Comparison of ENCODE assay signal across 10 cellular contexts in the genomic region with DNA sequence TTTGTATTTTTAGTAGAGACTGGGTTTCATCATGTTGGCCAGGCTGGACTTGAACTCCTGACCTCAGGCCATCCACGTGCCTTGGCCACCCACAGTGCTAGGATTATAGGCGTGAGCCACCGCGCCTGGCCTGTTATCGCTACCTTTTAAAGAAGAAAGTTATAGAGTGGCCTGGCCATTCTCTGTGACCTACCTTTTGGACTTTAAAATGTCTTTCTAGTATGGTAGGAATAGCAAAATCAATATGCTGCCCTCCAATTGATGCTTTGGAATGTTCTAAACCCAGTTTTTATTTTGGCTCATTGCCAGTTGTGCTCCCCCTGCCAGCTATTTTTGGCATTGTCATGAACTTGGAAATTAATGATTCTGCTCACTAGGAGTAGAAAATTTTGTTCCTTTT. TPM values are rescaled to one million over a fixed set of nuclear protein-coding genes. Genes with fewer than 3 reads are reported as not detected.
DNase-seq lines count a peak whose midpoint lies in the region; ATAC-seq and TF ChIP-seq lines count a peak whose summit lies in the region.
"Had no signal": no experiment of that assay in that cellular context is flagged by ENCODE, and none has a peak within 500 bp of the region (broad histone marks: within the 10 kb centered on the region; RNA-seq: fewer than 3 reads in every experiment).

No MANE protein-coding gene starts in this region.

- ATAC-seq in CD8-positive, alpha-beta T cell: no peak
- ATAC-seq in HG03432 (IDR thresholded peaks at IDR 0.05; ENCODE audit: unreplicated experiment): no peak
- ATAC-seq: GM12878 had no signal

- no peaks in the 10 kb centered on the region for H3K9me3 ChIP-seq in CD8-positive, alpha-beta T cell (ENCODE audit: low read length)
- H3K9me3 ChIP-seq in neutrophil: no peaks in the 10 kb centered on the region

- intact Hi-C loops in CD8-positive, alpha-beta T cell (cut with DNase I, micrococcal nuclease): no loop called here

- peaks cover 82% of the 10 kb centered on the region for H3K4me1 Mint-ChIP-seq in CD8-positive, alpha-beta T cell (ENCODE audit: low read depth)

- H3K4me1 ChIP-seq in CD8-positive, alpha-beta T cell (ENCODE audit: insufficient read depth, low read length): peaks cover 81% of the 10 kb centered on the region
- peaks cover 37 to 49% of the 10 kb centered on the region in 2 experiments for H3K4me1 ChIP-seq in neutrophil (ENCODE audit: control insufficient read depth in 1 of 2, insufficient read depth in 1 of 2, low read depth in 1 of 2, low read length in 1 of 2)

- no peaks in the 10 kb centered on the region for H3K27me3 ChIP-seq in CD8-positive, alpha-beta T cell (ENCODE audit: insufficient read depth, low read length)
- no peaks in the 10 kb centered on the region for H3K27me3 ChIP-seq in neutrophil

- POLR2A ChIA-PET in CD8-positive, alpha-beta T cell (lab: Charles Lee): interaction anchor here (0.7 to 2.7 kb wide), 2 partner anchors 19 to 157 kb away, joined by 3 to 19 read pairs; a partner anchor contains a TSS

- no peaks in the 10 kb centered on the region for H3K9me3 Mint-ChIP-seq in CD8-positive, alpha-beta T cell

- no peak overlapping the region for H3K4me3 ChIP-seq in CD8-positive, alpha-beta T cell (ENCODE audit: low read depth, low read length)
- H3K4me3 ChIP-seq in neutrophil (ENCODE audit: low read depth in 1 of 2, low read length in 1 of 2): no peak overlapping the region
- H3K4me3 ChIP-seq: coronary artery, GM12878 had no signal

- peak overlapping the region; percentile 31 for H3K27ac ChIP-seq in CD8-positive, alpha-beta T cell (ENCODE audit: low read depth, low read length)
- peak overlapping the region; percentile 81 for H3K27ac ChIP-seq in neutrophil

- TF ChIP-seq CTCF in CD8-positive, alpha-beta T cell (IDR thresholded peaks at IDR 0.05): peak; percentile 68
- no peak for TF ChIP-seq CTCF in neutrophil (IDR thresholded peaks at IDR 0.05)

- peak overlapping the region; percentile 93 for H3K27ac Mint-ChIP-seq in CD8-positive, alpha-beta T cell

- peak overlapping the region; percentile 6 for H3K4me3 Mint-ChIP-seq in CD8-positive, alpha-beta T cell

- peaks cover 35% of the 10 kb centered on the region for H3K36me3 Mint-ChIP-seq in CD8-positive, alpha-beta T cell

- CTCF ChIA-PET in CD8-positive, alpha-beta T cell (lab: Charles Lee): interaction anchor here (1.0 to 6.6 kb wide), 7 partner anchors 8 to 79 kb away, joined by 3 to 53 read pairs (median 5); a partner anchor contains a TSS

- H3K36me3 ChIP-seq in CD8-positive, alpha-beta T cell (ENCODE audit: insufficient read depth, low read length): no peaks in the 10 kb centered on the region
- H3K36me3 ChIP-seq in neutrophil: peaks cover 1% of the 10 kb centered on the region

- no peak for DNase-seq in CD8-positive, alpha-beta T cell
- DNase-seq in NAMALWA (ENCODE audit: low spot score) (peak; percentile 13), dermis blood vessel endothelial cell (peak; percentile 35), NCI-H2029 (lab: John Stamatoyannopoulos, UW) (no peak), mucosa of gallbladder (ENCODE audit: low spot score) (no peak)
- DNase-seq: NCI-H1930 had no signal

- no peaks in the 10 kb centered on the region for H3K27me3 Mint-ChIP-seq in CD8-positive, alpha-beta T cell (ENCODE audit: low read depth)

RNA-seq across cellular contexts. Expression of a gene that starts 19.9 kb away (rescaled TPM):
- total RNA-seq in CD8-positive, alpha-beta T cell: 100 to 1,000 TPM; 301 to 312 TPM
- total RNA-seq in dermis blood vessel endothelial cell (36.8 and 50.4 TPM in 2 replicates), mucosa of gallbladder (72.3 TPM)

RNA-seq across cellular contexts. Expression of a gene that starts 30.3 kb away (rescaled TPM):
- total RNA-seq in CD8-positive, alpha-beta T cell: under 1 TPM; 0.49 to 0.67 TPM
- 7.3 and 21.5 TPM in 2 replicates for total RNA-seq in dermis blood vessel endothelial cell
- total RNA-seq in mucosa of gallbladder: 74.8 TPM
- total RNA-seq: GM12878 had no signal

RNA-seq across cellular contexts. Expression of a gene that starts 43.9 kb away (rescaled TPM):
- 1 to 10 TPM; 8.1 to 9.1 TPM for total RNA-seq in CD8-positive, alpha-beta T cell
- total RNA-seq in dermis blood vessel endothelial cell (2.4 and 3.3 TPM in 2 replicates), mucosa of gallbladder (6.0 TPM)

RNA-seq across cellular contexts. Expression of a gene that starts 44.4 kb away (rescaled TPM):
- 10 to 100 TPM; 63.7 to 67.3 TPM for total RNA-seq in CD8-positive, alpha-beta T cell
- total RNA-seq in dermis blood vessel endothelial cell (26.7 and 38.3 TPM in 2 replicates), mucosa of gallbladder (21.5 TPM)

Comparison
In these comparisons a context has a peak if more than half of its experiments do, and no peak if none do; other contexts are left out.
1. DNase-seq: peak in NAMALWA (single experiment) and dermis blood vessel endothelial cell (single experiment); none in CD8-positive, alpha-beta T cell (0 of 7), NCI-H2029 (single experiment) and mucosa of gallbladder (single experiment).